In the genomic region with DNA sequence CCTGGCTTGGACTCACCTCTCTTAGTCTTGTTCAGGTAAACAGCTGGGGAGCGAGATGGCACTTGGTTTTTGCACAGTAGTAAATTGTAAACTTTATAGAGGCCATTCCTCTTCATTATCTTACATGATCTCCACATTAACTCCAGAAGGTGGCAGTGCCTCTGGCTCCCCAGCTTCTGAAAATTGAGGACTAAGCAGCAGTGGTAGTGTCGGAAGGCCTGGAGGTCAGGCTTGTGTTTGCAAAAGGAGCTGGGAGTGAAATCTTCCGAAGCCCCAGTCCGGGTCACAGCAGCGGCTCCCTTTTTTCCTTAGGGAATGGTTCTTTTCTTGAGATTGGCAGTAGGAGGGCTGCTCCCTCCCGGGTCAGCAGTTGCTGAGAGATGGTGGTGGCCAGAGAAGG, we compare ENCODE assay signal across 11 cellular contexts.
DNase-seq lines count a peak whose midpoint lies in the region; ATAC-seq and TF ChIP-seq lines count a peak whose summit lies in the region.
"Had no signal": no experiment of that assay in that cellular context is flagged by ENCODE, and none has a peak within 500 bp of the region (broad histone marks: within the 10 kb centered on the region; RNA-seq: fewer than 3 reads in every experiment).

No MANE protein-coding gene starts in this region.

- peak overlapping the region; percentile 83 for H3K9ac ChIP-seq in mesenchymal stem cell (ENCODE audit: low read length)

- H3K18ac ChIP-seq in mesenchymal stem cell (ENCODE audit: low read depth in 1 of 2, low read length in 2 of 2): peak overlapping the region in 1 of 2 experiments; percentile 14

- H3K9me3 ChIP-seq in body of pancreas (no peaks in the 10 kb centered on the region), mesenchymal stem cell (ENCODE audit: control insufficient read depth, low read length) (no peaks in the 10 kb centered on the region), thoracic aorta (no peaks in the 10 kb centered on the region)

- H2BK5ac ChIP-seq in mesenchymal stem cell (ENCODE audit: low read depth, low read length, poor library complexity, severe bottlenecking): no peak overlapping the region

- intact Hi-C loops in body of pancreas (cut with DNase I): no loop called here

- peaks cover 12% of the 10 kb centered on the region for H3K79me1 ChIP-seq in mesenchymal stem cell (replicated peaks; ENCODE audit: low read length, poor library complexity, severe bottlenecking)

- H3K4me3 ChIP-seq in HL-60 (replicated peaks; ENCODE audit: insufficient read depth, low read length) (no peak overlapping the region), body of pancreas (no peak overlapping the region), mesenchymal stem cell (ENCODE audit: insufficient read depth in 1 of 2, low read depth in 1 of 2, low read length in 2 of 2) (no peak overlapping the region), thoracic aorta (no peak overlapping the region)

- H3K27ac ChIP-seq in HL-60 (replicated peaks) (peak overlapping the region; percentile 7; the same call in 1 of the 2 replicates), body of pancreas (peak overlapping the region; percentile 20 to 78 (median 70)), mesenchymal stem cell (ENCODE audit: low read length, poor library complexity, severe bottlenecking) (no peak overlapping the region), thoracic aorta (peak overlapping the region; percentile 51 to 76)

- H3K4me1 ChIP-seq in body of pancreas (peaks cover 55% of the 10 kb centered on the region), mesenchymal stem cell (ENCODE audit: control insufficient read depth, insufficient read depth, low read depth, low read length) (peaks cover 7% of the 10 kb centered on the region), thoracic aorta (ENCODE audit: control insufficient read depth in 1 of 2, low read depth in 2 of 2) (peaks cover 24 to 89% of the 10 kb centered on the region in 2 donors)

- no peak overlapping the region for H3K4ac ChIP-seq in mesenchymal stem cell (ENCODE audit: low read depth in 1 of 2, low read length in 2 of 2)

- H2BK15ac ChIP-seq in mesenchymal stem cell (ENCODE audit: low read depth, poor library complexity, severe bottlenecking): no peak overlapping the region

- no peaks in the 10 kb centered on the region for H3K36me3 ChIP-seq in body of pancreas (replicated peaks in 1 of 2; ENCODE audit: insufficient read depth in 1 of 2, low read depth in 2 of 2)
- peaks cover 26 to 61% of the 10 kb centered on the region in 2 experiments for H3K36me3 ChIP-seq in mesenchymal stem cell (ENCODE audit: control insufficient read depth in 1 of 2, insufficient read depth in 2 of 2, low read depth in 1 of 2, low read length in 2 of 2)
- no peaks in the 10 kb centered on the region for H3K36me3 ChIP-seq in thoracic aorta

- H2AK5ac ChIP-seq in mesenchymal stem cell (ENCODE audit: low read length, severe bottlenecking): no peak overlapping the region

- H2BK120ac ChIP-seq in mesenchymal stem cell (ENCODE audit: low read depth, low read length): no peak overlapping the region

- no peak overlapping the region for H3K4me2 ChIP-seq in mesenchymal stem cell (ENCODE audit: low read length, poor library complexity, severe bottlenecking)

- H2AFZ ChIP-seq in mesenchymal stem cell (ENCODE audit: low read depth, low read length): no peak overlapping the region

- H2BK12ac ChIP-seq in mesenchymal stem cell (ENCODE audit: low read length in 2 of 2): no peak overlapping the region

- no peak for DNase-seq in HL-60 (ENCODE audit: low read depth in 1 of 2, low spot score in 1 of 2)
- no peak for DNase-seq in body of pancreas
- DNase-seq in mesenchymal stem cell: peak; percentile 45
- DNase-seq in thoracic aorta (ENCODE audit: low spot score): no peak
- DNase-seq in NCI-H2171 treated with DMSO at 0.1 percent for 48 hours (lab: John Stamatoyannopoulos, UW): no peak
- no peak for DNase-seq in SHP77 (lab: John Stamatoyannopoulos, UW)
- DNase-seq: activated CD8-positive, alpha-beta memory T cell treated with anti-CD3 and anti-CD28 coated beads for 24 hours; activated naive CD8-positive, alpha-beta T cell treated with anti-CD3 and anti-CD28 coated beads, Interleukin-2, amount 10 ng/mL, durations not matched to agents 7 days and 5 days; DMS79; NCI-H1417 treated with DMSO at 0.1 percent for 48 hours had no signal

- H3K27me3 ChIP-seq in HL-60 (ENCODE audit: insufficient read depth, poor library complexity, severe bottlenecking) (no peaks in the 10 kb centered on the region), body of pancreas (no peaks in the 10 kb centered on the region), mesenchymal stem cell (ENCODE audit: control insufficient read depth in 1 of 2, insufficient read depth in 1 of 2, low read length in 2 of 2) (no peaks in the 10 kb centered on the region), thoracic aorta (replicated peaks; ENCODE audit: insufficient read depth) (no peaks in the 10 kb centered on the region)

- WGBS in body of pancreas, 2 donors: 73% methylated on average over 4 to 6 of the region's 6 CpGs
- WGBS in mesenchymal stem cell: 78% methylated on average over 5 of the region's 6 CpGs

- no peak overlapping the region for H4K91ac ChIP-seq in mesenchymal stem cell (ENCODE audit: low read length)

- no peak for TF ChIP-seq POLR2A in body of pancreas (IDR thresholded peaks at IDR 0.05)

- H4K8ac ChIP-seq in mesenchymal stem cell (ENCODE audit: low read length): peak overlapping the region; percentile 55

- no peak overlapping the region for H3K14ac ChIP-seq in mesenchymal stem cell (ENCODE audit: low read length in 2 of 2)

- H3K23ac ChIP-seq in mesenchymal stem cell (ENCODE audit: low read length in 2 of 2): no peak overlapping the region

- ATAC-seq in body of pancreas: no peak
- no peak for ATAC-seq in thoracic aorta (ENCODE audit: insufficient number of reproducible peaks, low FRiP score, low read depth)
- no peak for ATAC-seq in GM21526 (IDR thresholded peaks at IDR 0.05; ENCODE audit: low FRiP score, unreplicated experiment)

- TF ChIP-seq CTCF in HL-60 (IDR thresholded peaks at IDR 0.05; ENCODE audit: insufficient read depth, low read length) (no peak), body of pancreas (IDR thresholded peaks at IDR 0.05) (no peak), thoracic aorta (IDR thresholded peaks at IDR 0.05) (no peak)
